In the genomic region with DNA sequence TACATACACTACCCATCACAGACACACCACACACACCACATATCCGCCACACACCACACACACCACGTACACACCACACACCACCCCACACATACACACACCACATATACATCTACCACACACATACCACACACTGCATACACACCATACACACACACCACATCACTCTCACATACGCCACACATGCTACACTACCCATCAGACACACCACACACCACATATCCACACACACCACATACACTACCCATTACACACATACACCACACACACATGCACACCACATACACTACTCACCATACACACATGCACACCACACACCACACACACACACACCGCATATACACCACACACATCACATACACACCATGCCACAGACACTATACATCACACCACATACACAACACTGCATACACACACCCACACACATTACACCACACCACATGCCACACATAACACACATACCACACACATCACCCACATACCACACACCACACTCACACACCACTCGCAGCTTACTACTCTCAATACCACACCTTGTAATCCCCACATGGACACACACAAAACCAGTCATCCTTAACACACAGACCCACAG, we compare ENCODE assay signal across 1 cellular context.
TF ChIP-seq lines count a peak whose summit lies in the region.

No MANE protein-coding gene starts in this region.

TF ChIP-seq in IMR-90, 13 proteins besides CTCF, POLR2A, EP300 and RAD21:
- TF ChIP-seq SMC3 (IDR thresholded peaks at IDR 0.05; ENCODE audit: low read depth, low read length): no peak
- no peak for TF ChIP-seq NFE2L2 (IDR thresholded peaks at IDR 0.05; ENCODE audit: low read depth, low read length)
- TF ChIP-seq MXI1 (IDR thresholded peaks at IDR 0.05; ENCODE audit: borderline replicate concordance, low read depth, low read length): no peak
- TF ChIP-seq, protein P1, sequence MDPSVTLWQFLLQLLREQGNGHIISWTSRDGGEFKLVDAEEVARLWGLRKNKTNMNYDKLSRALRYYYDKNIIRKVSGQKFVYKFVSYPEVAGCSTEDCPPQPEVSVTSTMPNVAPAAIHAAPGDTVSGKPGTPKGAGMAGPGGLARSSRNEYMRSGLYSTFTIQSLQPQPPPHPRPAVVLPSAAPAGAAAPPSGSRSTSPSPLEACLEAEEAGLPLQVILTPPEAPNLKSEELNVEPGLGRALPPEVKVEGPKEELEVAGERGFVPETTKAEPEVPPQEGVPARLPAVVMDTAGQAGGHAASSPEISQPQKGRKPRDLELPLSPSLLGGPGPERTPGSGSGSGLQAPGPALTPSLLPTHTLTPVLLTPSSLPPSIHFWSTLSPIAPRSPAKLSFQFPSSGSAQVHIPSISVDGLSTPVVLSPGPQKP (IDR thresholded peaks at IDR 0.05; ENCODE audit: borderline replicate concordance, low read depth, low read length): no peak
- no peak for TF ChIP-seq RFX5 (IDR thresholded peaks at IDR 0.05; ENCODE audit: low read depth, low read length)
- TF ChIP-seq MAZ (IDR thresholded peaks at IDR 0.05; ENCODE audit: borderline replicate concordance, low read depth, low read length): no peak
- TF ChIP-seq BHLHE40 (IDR thresholded peaks at IDR 0.05; ENCODE audit: low read depth, low read length): no peak
- no peak for TF ChIP-seq CHD1 (IDR thresholded peaks at IDR 0.05; ENCODE audit: low read depth, low read length)
- TF ChIP-seq, protein P2, sequence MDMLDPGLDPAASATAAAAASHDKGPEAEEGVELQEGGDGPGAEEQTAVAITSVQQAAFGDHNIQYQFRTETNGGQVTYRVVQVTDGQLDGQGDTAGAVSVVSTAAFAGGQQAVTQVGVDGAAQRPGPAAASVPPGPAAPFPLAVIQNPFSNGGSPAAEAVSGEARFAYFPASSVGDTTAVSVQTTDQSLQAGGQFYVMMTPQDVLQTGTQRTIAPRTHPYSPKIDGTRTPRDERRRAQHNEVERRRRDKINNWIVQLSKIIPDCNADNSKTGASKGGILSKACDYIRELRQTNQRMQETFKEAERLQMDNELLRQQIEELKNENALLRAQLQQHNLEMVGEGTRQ (IDR thresholded peaks at IDR 0.05; ENCODE audit: low read depth, low read length): no peak
- no peak for TF ChIP-seq MAFK (IDR thresholded peaks at IDR 0.05; ENCODE audit: low read depth, low read length)
- TF ChIP-seq CEBPB (IDR thresholded peaks at IDR 0.05; ENCODE audit: low read depth, low read length): no peak
- TF ChIP-seq RCOR1 (IDR thresholded peaks at IDR 0.05; ENCODE audit: insufficient replicate concordance, low read length): no peak
